8 cellular contexts compared by ENCODE assay signal in the genomic region with DNA sequence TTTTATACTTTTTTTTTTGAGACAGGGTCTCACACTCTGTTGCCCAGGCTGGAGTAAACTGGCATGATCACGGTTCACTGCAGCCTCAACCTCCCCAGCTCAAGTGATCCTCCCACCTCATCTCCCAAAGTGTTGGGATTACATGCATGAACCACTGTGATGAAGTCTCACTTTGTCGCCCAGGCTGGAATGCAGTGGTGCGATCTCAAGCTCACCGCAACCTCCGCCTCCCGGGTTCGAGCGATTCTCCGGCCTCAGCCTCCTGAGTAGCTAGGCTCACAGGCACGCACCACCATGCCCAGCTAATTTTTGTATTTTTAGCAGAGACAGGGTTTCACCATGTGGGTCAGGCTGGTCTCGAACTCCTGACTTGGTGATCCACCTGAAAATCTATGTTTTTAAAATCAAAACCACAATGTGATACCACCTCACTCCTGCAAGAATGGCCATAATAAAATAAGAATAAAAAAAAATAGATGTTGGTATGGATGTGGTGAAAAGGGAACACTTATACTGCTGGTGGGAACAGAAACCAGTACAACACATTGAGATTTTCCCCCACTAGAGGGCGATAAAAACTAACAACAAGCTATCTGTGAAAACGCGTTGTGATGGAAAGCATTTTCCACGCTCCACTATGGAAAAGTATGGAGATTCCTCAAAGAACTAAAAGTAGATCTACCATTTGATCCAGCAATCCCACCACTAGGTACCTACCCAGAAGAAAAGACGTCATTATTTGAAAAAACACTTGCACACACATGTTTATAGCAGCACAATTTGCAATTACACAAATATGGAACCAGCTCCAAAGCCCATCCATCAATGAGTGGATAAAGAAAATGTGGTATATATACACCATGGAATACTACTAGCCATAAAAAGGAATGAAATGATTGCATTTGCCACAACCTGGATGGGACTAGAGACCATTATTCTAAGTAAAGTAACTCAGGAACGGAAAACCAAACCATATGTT. TPM values are rescaled to one million over a fixed set of nuclear protein-coding genes. Genes with fewer than 3 reads are reported as not detected.
A peak's percentile ranks its signal among the peaks of the same experiment; 100 is the strongest.
DNase-seq lines count a peak whose midpoint lies in the region; ATAC-seq and TF ChIP-seq lines count a peak whose summit lies in the region.

No MANE protein-coding gene starts in this region.

- no peaks in the 10 kb centered on the region for H3K9me3 ChIP-seq in adrenal gland (replicated peaks in 1 of 3)
- H3K9me3 ChIP-seq in tibial nerve: no peaks in the 10 kb centered on the region

- WGBS in adrenal gland, 4 donors: 61 to 68% (median 65%) methylated on average over 17 of the region's 17 CpGs
- 64 to 66% methylated on average over 17 of the region's 17 CpGs for WGBS in tibial nerve, 2 donors

- TF ChIP-seq EP300 in tibial nerve (IDR thresholded peaks at IDR 0.05): no peak

- H3K4me3 ChIP-seq in adrenal gland: no peak overlapping the region
- H3K4me3 ChIP-seq in tibial nerve: no peak overlapping the region

- peak; percentile 22 to 69 (median 54) for TF ChIP-seq CTCF in adrenal gland (IDR thresholded peaks at IDR 0.05)
- peak; percentile 44 to 56 (median 50) for TF ChIP-seq CTCF in tibial nerve (IDR thresholded peaks at IDR 0.05)

- ATAC-seq in HG03039 (IDR thresholded peaks at IDR 0.05; ENCODE audit: unreplicated experiment): no peak

- no peak for TF ChIP-seq POLR2A in adrenal gland (IDR thresholded peaks at IDR 0.05)
- TF ChIP-seq POLR2A in tibial nerve (IDR thresholded peaks at IDR 0.05): no peak

- H3K27me3 ChIP-seq in adrenal gland (no peaks in the 10 kb centered on the region), tibial nerve (no peaks in the 10 kb centered on the region)

- H3K27ac ChIP-seq in adrenal gland (no peak overlapping the region), tibial nerve (no peak overlapping the region)

- H3K4me1 ChIP-seq in adrenal gland (replicated peaks in 1 of 2): peaks cover 0 to 3% of the 10 kb centered on the region in 2 donors
- no peaks in the 10 kb centered on the region for H3K4me1 ChIP-seq in tibial nerve

- intact Hi-C loops in adrenal gland (cut with DNase I): no loop called here

- H3K36me3 ChIP-seq in adrenal gland (replicated peaks in 1 of 2) (peaks cover 0 to 47% of the 10 kb centered on the region in 2 donors), tibial nerve (peaks cover 0 to 80% (median 12%) of the 10 kb centered on the region in 3 donors)

- DNase-seq in SIG-M5 treated with dmso at 0.1 percent for 504 hours (lab: John Stamatoyannopoulos, UW; ENCODE audit: unreplicated experiment) (peak; percentile 28), SIG-M5 (lab: John Stamatoyannopoulos, UW) (no peak), MV-4-11 (lab: John Stamatoyannopoulos, UW) (peak; percentile 47), adrenal gland (peak in 1 of 7 donors; percentile 25), inferior parietal cortex (ENCODE audit: extremely low spot score) (peak; percentile 91), tibial nerve (ENCODE audit: low spot score in 2 of 2) (peak in 1 of 2 donors; percentile 66), KG1 (lab: John Stamatoyannopoulos, UW) (no peak)

RNA-seq across cellular contexts. Expression of a gene that starts 26.8 kb away (rescaled TPM):
- under 1 TPM in 3 of 8 donors, not detected in 5; 0.14 to 0.37 (median 0.23) TPM for total RNA-seq in adrenal gland
- under 1 TPM in 1 of 3 donors, not detected in 2; 0.13 TPM for polyA plus RNA-seq in adrenal gland
- total RNA-seq in tibial nerve: 10 to 100 TPM in 1 of 4 donors, 1 to 10 TPM in 2, not detected in 1; 2.7 to 19.7 (median 6.5) TPM

Comparison
In these comparisons a context has a peak if more than half of its experiments do, and no peak if none do; other contexts are left out.
1. DNase-seq: peak in SIG-M5 treated with dmso at 0.1 percent for 504 hours (single experiment), MV-4-11 (single experiment) and inferior parietal cortex (single experiment); none in SIG-M5 (single experiment) and KG1 (single experiment).